In genomic region chr15:64153480-64154367, GRCh38 we compare ENCODE assay signal across 8 cellular contexts. TPM values are rescaled to one million over a fixed set of nuclear protein-coding genes. Genes with fewer than 3 reads are reported as not detected.
DNase-seq lines count a peak whose midpoint lies in the region; FAIRE-seq lines count a peak whose summit lies in the region.

No MANE protein-coding gene starts in this region.

- H3K27ac ChIP-seq in temporal lobe (ENCODE audit: low read depth, low read length) = peak overlapping the region; percentile 69

- H3K4me3 ChIP-seq in HAP-1 (peak overlapping the region; percentile 83; the same call in 1 of the 2 replicates), MG63 (no peak overlapping the region)

- H3K4me1 ChIP-seq in HAP-1 = peaks cover 14% of the 10 kb centered on the region

- H3K27me3 ChIP-seq in HAP-1 (ENCODE audit: low read depth) (no peaks in the 10 kb centered on the region), MG63 (peaks cover 10% of the 10 kb centered on the region; the same call in 1 of the 2 replicates)

- peak; percentile 73 for DNase-seq in GDM1 (lab: John Stamatoyannopoulos, UW)
- DNase-seq in HAP-1 (ENCODE audit: low spot score in 2 of 2) = peak; percentile 99 to 100
- DNase-seq in MG63 = peak; percentile 86
- peak; percentile 84 to 87 for DNase-seq in SHP77 (lab: John Stamatoyannopoulos, UW)
- DNase-seq in activated effector memory CD4-positive, alpha-beta T cell treated with anti-CD3 and anti-CD28 coated beads, Interleukin-2, amount 50 U/mL, for 16 hours = peak; percentile 97
- DNase-seq in frontal cortex (ENCODE audit: low spot score in 2 of 2) = peak; percentile 90 to 94
- DNase-seq in nucleus accumbens (lab: John Stamatoyannopoulos, UW) = peak in 55 of 56 donors; percentile 44 to 99 (median 84)

- no peak for FAIRE-seq in frontal cortex (lab: Jason Lieb, UNC)

- no peaks in the 10 kb centered on the region for H3K9me3 ChIP-seq in HAP-1
- H3K9me3 ChIP-seq in MG63 = no peaks in the 10 kb centered on the region

- peaks cover 50% of the 10 kb centered on the region for H3K36me3 ChIP-seq in HAP-1 (replicated peaks)
- H3K36me3 ChIP-seq in MG63 = peaks cover 45% of the 10 kb centered on the region

- in situ Hi-C loops in HAP-1 (cut with MboI; ENCODE audit: low sequenced_read_pairs) = no loop called here

RNA-seq across cellular contexts. Expression of gene SNX22, which starts 2.2 kb away (rescaled TPM):
- total RNA-seq in MG63 (2014; rRNA removed; shearing (Covaris generic); ENCODE audit: low replicate concordance) = not detected in 2 replicates
- total RNA-seq in frontal cortex = 7.7 TPM
- 4.2 TPM for total RNA-seq in temporal lobe

RNA-seq across cellular contexts. Expression of gene PPIB, which starts 9.1 kb away (rescaled TPM):
- total RNA-seq in MG63 (2014; rRNA removed; shearing (Covaris generic); ENCODE audit: low replicate concordance) = 1,039 and 1,137 TPM in 2 replicates
- total RNA-seq in frontal cortex = 186 TPM
- total RNA-seq in temporal lobe = 88.0 TPM

RNA-seq across cellular contexts. Expression of gene SNX1, which starts 57.9 kb away (rescaled TPM):
- 80.1 and 97.9 TPM in 2 replicates for total RNA-seq in MG63 (2014; rRNA removed; shearing (Covaris generic); ENCODE audit: low replicate concordance)
- total RNA-seq in frontal cortex = 26.5 TPM
- total RNA-seq in temporal lobe = 26.8 TPM
